ENCODE assay signal across 8 cellular contexts in genomic region chr10:92290076-92290836, GRCh38. TPM values are rescaled to one million over a fixed set of nuclear protein-coding genes. Genes with fewer than 3 reads are reported as not detected.
DNase-seq lines count a peak whose midpoint lies in the region; ATAC-seq, FAIRE-seq and TF ChIP-seq lines count a peak whose summit lies in the region.

No MANE protein-coding gene starts in this region.

- H3K9ac ChIP-seq in DND-41 (ENCODE audit: low read depth, low read length) = peak overlapping the region; percentile 87

- peak overlapping the region; percentile 41; the same call in 1 of the 2 replicates for H3K27ac ChIP-seq in DND-41 (ENCODE audit: low read length)
- H3K27ac ChIP-seq in small intestine (ENCODE audit: low read depth in 1 of 2, low read length in 1 of 2) = peak overlapping the region; percentile 89 to 99

- H3K4me3 ChIP-seq in DND-41 (ENCODE audit: low read depth in 1 of 2, low read length in 2 of 2) (peak overlapping the region; percentile 79 to 83), bronchial epithelial cell (ENCODE audit: low read depth, low read length) (peak overlapping the region; percentile 97), small intestine (ENCODE audit: low read depth in 1 of 2, low read length in 2 of 2) (peak overlapping the region; percentile 88 to 99)

- H3K9me3 ChIP-seq in DND-41 (ENCODE audit: insufficient read depth, low read length, severe bottlenecking) = no peaks in the 10 kb centered on the region
- no peaks in the 10 kb centered on the region for H3K9me3 ChIP-seq in small intestine (ENCODE audit: control insufficient read depth, low read depth)

- WGBS in small intestine, 3 donors = 0 to 1% (median 1%) methylated on average over 33 of the region's 33 CpGs

- H3K4me1 ChIP-seq in DND-41 (ENCODE audit: insufficient read depth, low read length) = peaks cover 34% of the 10 kb centered on the region
- peaks cover 0 to 4% of the 10 kb centered on the region in 2 donors for H3K4me1 ChIP-seq in small intestine (ENCODE audit: control insufficient read depth in 2 of 2, insufficient read depth in 1 of 2, low read depth in 1 of 2, low read length in 1 of 2)

- ATAC-seq in DND-41 (ENCODE audit: insufficient read depth, low read depth) (peak; percentile 25), GM21526 (IDR thresholded peaks at IDR 0.05; ENCODE audit: low FRiP score, unreplicated experiment) (peak; percentile 18), SK-N-SH treated with all-trans-retinoic acid at 6 μM for 48 hours (peak; percentile 54)

- no peak for TF ChIP-seq CTCF in DND-41 (IDR thresholded peaks at IDR 0.05; ENCODE audit: borderline replicate concordance, extremely low read depth, low read length, poor library complexity, severe bottlenecking)
- no peak for TF ChIP-seq CTCF in bronchial epithelial cell (IDR thresholded peaks at IDR 0.05; ENCODE audit: insufficient read depth, low read length, severe bottlenecking)

- DNase-seq in DND-41 = peak; percentile 37
- DNase-seq in bronchial epithelial cell (ENCODE audit: low read depth) = peak; percentile 55
- peak; percentile 47 for DNase-seq in inferior parietal cortex (ENCODE audit: extremely low spot score)
- peak; percentile 59 for DNase-seq in small intestine
- no peak for DNase-seq in COLO829 (ENCODE audit: low spot score)

- FAIRE-seq in bronchial epithelial cell (lab: Jason Lieb, UNC) (no peak), small intestine (lab: Jason Lieb, UNC) (no peak)

- peaks cover 45% of the 10 kb centered on the region for H3K79me2 ChIP-seq in DND-41 (ENCODE audit: insufficient read depth, low read length)

- H3K4me2 ChIP-seq in DND-41 (ENCODE audit: insufficient read depth, low read length) = peak overlapping the region; percentile 95

- peaks cover 21% of the 10 kb centered on the region for H3K36me3 ChIP-seq in DND-41 (ENCODE audit: insufficient read depth, low read length)
- H3K36me3 ChIP-seq in bronchial epithelial cell (ENCODE audit: control insufficient read depth, insufficient read depth, low read length) = peaks cover 1% of the 10 kb centered on the region
- H3K36me3 ChIP-seq in small intestine (ENCODE audit: control insufficient read depth in 2 of 2, insufficient read depth in 2 of 2, low read length in 2 of 2) = no peaks in the 10 kb centered on the region

- H4K20me1 ChIP-seq in DND-41 (ENCODE audit: insufficient read depth, low read length) = peaks cover 9% of the 10 kb centered on the region; the same call in 1 of the 2 replicates

- no peak for TF ChIP-seq EP300 in Ishikawa (IDR thresholded peaks at IDR 0.05; ENCODE audit: borderline replicate concordance)

- H3K27me3 ChIP-seq in DND-41 (ENCODE audit: insufficient read depth, low read length, poor library complexity) = no peaks in the 10 kb centered on the region
- H3K27me3 ChIP-seq in bronchial epithelial cell (ENCODE audit: control insufficient read depth, insufficient read depth, low read length) = no peaks in the 10 kb centered on the region
- H3K27me3 ChIP-seq in small intestine (ENCODE audit: control insufficient read depth in 2 of 2, insufficient read depth in 2 of 2, low read length in 2 of 2) = no peaks in the 10 kb centered on the region

- peak overlapping the region; percentile 91 for H2AFZ ChIP-seq in DND-41 (ENCODE audit: low read depth, low read length)

- TF ChIP-seq RAD21 in Ishikawa (IDR thresholded peaks at IDR 0.05; ENCODE audit: low read depth) = no peak

TF ChIP-seq in Ishikawa, 13 proteins besides CTCF, POLR2A, EP300 and RAD21 (continues in another document):
- no peak; the same call in 1 of the 2 replicates for TF ChIP-seq TAF1 (IDR thresholded peaks at IDR 0.05; ENCODE audit: low read depth)
- TF ChIP-seq CEBPB (IDR thresholded peaks at IDR 0.05) = 0 out of 2 replicates have a peak, but pooled peaks have one; percentile 2
- TF ChIP-seq, protein P1, sequence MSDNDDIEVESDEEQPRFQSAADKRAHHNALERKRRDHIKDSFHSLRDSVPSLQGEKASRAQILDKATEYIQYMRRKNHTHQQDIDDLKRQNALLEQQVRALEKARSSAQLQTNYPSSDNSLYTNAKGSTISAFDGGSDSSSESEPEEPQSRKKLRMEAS (IDR thresholded peaks at IDR 0.05) = no peak; the same call in none of the 2 replicates
- no peak for TF ChIP-seq TEAD4 (IDR thresholded peaks at IDR 0.05)
- no peak for TF ChIP-seq CREB1 (IDR thresholded peaks at IDR 0.05; ENCODE audit: low read depth)
- TF ChIP-seq, protein P2, sequence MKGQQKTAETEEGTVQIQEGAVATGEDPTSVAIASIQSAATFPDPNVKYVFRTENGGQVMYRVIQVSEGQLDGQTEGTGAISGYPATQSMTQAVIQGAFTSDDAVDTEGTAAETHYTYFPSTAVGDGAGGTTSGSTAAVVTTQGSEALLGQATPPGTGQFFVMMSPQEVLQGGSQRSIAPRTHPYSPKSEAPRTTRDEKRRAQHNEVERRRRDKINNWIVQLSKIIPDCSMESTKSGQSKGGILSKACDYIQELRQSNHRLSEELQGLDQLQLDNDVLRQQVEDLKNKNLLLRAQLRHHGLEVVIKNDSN (IDR thresholded peaks at IDR 0.05) = peak; percentile 13; the same call in 1 of the 2 replicates
- TF ChIP-seq FOXM1 (IDR thresholded peaks at IDR 0.05; ENCODE audit: borderline replicate concordance, low read depth) = peak; percentile 13
- no peak for TF ChIP-seq EGR1 (IDR thresholded peaks at IDR 0.05)
- no peak for TF ChIP-seq YY1 (IDR thresholded peaks at IDR 0.05; ENCODE audit: low read depth)

TF ChIP-seq in SK-N-SH treated with all-trans-retinoic acid at 6 μM for 48 hours, 23 proteins besides CTCF, POLR2A, EP300 and RAD21:
- TF ChIP-seq TSHZ2 (CRISPR knock-in tag; IDR thresholded peaks at IDR 0.05) = no peak
- TF ChIP-seq CREB5 (CRISPR knock-in tag; IDR thresholded peaks at IDR 0.05; ENCODE audit: low read depth) = no peak
- TF ChIP-seq, protein P3, sequence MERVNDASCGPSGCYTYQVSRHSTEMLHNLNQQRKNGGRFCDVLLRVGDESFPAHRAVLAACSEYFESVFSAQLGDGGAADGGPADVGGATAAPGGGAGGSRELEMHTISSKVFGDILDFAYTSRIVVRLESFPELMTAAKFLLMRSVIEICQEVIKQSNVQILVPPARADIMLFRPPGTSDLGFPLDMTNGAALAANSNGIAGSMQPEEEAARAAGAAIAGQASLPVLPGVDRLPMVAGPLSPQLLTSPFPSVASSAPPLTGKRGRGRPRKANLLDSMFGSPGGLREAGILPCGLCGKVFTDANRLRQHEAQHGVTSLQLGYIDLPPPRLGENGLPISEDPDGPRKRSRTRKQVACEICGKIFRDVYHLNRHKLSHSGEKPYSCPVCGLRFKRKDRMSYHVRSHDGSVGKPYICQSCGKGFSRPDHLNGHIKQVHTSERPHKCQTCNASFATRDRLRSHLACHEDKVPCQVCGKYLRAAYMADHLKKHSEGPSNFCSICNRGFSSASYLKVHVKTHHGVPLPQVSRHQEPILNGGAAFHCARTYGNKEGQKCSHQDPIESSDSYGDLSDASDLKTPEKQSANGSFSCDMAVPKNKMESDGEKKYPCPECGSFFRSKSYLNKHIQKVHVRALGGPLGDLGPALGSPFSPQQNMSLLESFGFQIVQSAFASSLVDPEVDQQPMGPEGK (CRISPR knock-in tag; IDR thresholded peaks at IDR 0.05; ENCODE audit: borderline replicate concordance) = peak; percentile 73; the same call in 1 of the 2 replicates
- TF ChIP-seq ISL1 (CRISPR knock-in tag; IDR thresholded peaks at IDR 0.05) = no peak
- no peak for TF ChIP-seq ZNF70 (CRISPR knock-in tag; IDR thresholded peaks at IDR 0.05)

RNA-seq across cellular contexts. Expression of gene CPEB3, which starts 0.6 kb away (rescaled TPM):
- total RNA-seq in bronchial epithelial cell = 2.4 and 3.3 TPM in 2 replicates
- polyA plus RNA-seq in small intestine = 1 to 10 TPM; 1.5 to 1.8 (median 1.6) TPM

RNA-seq across cellular contexts. Expression of gene MARCHF5, which starts 0.7 kb away (rescaled TPM):
- total RNA-seq in bronchial epithelial cell = 23.2 and 26.8 TPM in 2 replicates
- polyA plus RNA-seq in small intestine = 10 to 100 TPM; 15.0 to 18.6 (median 17.1) TPM
